ENCODE assay signal across 9 cellular contexts in genomic region chr17:73343168-73343634, GRCh38. TPM values are rescaled to one million over a fixed set of nuclear protein-coding genes. Genes with fewer than 3 reads are reported as not detected.
DNase-seq lines count a peak whose midpoint lies in the region; ATAC-seq, FAIRE-seq and TF ChIP-seq lines count a peak whose summit lies in the region.
"Had no signal": no experiment of that assay in that cellular context is flagged by ENCODE, and none has a peak within 500 bp of the region (broad histone marks: within the 10 kb centered on the region; RNA-seq: fewer than 3 reads in every experiment).

No MANE protein-coding gene starts in this region.

- peak overlapping the region in 1 of 2 experiments; percentile 52; a peak in 1 of 4 replicates for H3K9ac ChIP-seq in K562 (ENCODE audit: insufficient read depth in 1 of 2, low read depth in 2 of 2, low read length in 2 of 2)

- 6% methylated on average over 10 of the region's 17 CpGs for WGBS in K562 (ENCODE audit: insufficient coverage, low coverage, missing lambda C conversion rate)

- TF ChIP-seq EP300 in K562 (IDR thresholded peaks at IDR 0.05; ENCODE audit: low read length): no peak

- in situ Hi-C loops in K562 (cut with MboI): no loop called here
- in situ Hi-C loops in G401 (cut with HindIII; ENCODE audit: low sequenced_read_pairs): no loop called here

- no peak overlapping the region for H3K27ac ChIP-seq in K562 (ENCODE audit: extremely low read depth, low read depth, low read length)
- H3K27ac ChIP-seq in substantia nigra (ENCODE audit: low read depth, low read length, poor library complexity, severe bottlenecking): peak overlapping the region; percentile 73
- H3K27ac ChIP-seq in OCI-LY7 (ENCODE audit: low read depth, low read length, poor library complexity, severe bottlenecking): no peak overlapping the region

- no peaks in the 10 kb centered on the region for H3K79me2 ChIP-seq in K562 (ENCODE audit: control insufficient read depth, insufficient read depth, low read length)
- no peaks in the 10 kb centered on the region for H3K79me2 ChIP-seq in OCI-LY7 (ENCODE audit: insufficient read depth, low read depth, low read length)

- H2AFZ ChIP-seq in K562 (ENCODE audit: low read depth, low read length) (no peak overlapping the region), OCI-LY7 (ENCODE audit: low read length) (no peak overlapping the region)

- no peak overlapping the region for H3K4me3 ChIP-seq in K562
- no peak overlapping the region for H3K4me3 ChIP-seq in OCI-LY7 (ENCODE audit: low read depth, low read length, poor library complexity, severe bottlenecking)

- H3K4me1 ChIP-seq in K562 (replicated peaks in 1 of 2; ENCODE audit: control insufficient read depth in 2 of 2, insufficient read depth in 2 of 2, low read length in 2 of 2) (peaks cover 0 to 19% of the 10 kb centered on the region in 2 experiments; a peak in 2 of 5 replicates), OCI-LY7 (ENCODE audit: insufficient read depth, low read length, poor library complexity, severe bottlenecking) (no peaks in the 10 kb centered on the region)

- H3K27me3 ChIP-seq in K562 (ENCODE audit: control insufficient read depth in 2 of 2, insufficient read depth in 2 of 2, low read length in 2 of 2): peaks cover 27 to 67% of the 10 kb centered on the region in 2 experiments

- H3K9me3 ChIP-seq in K562 (replicated peaks; ENCODE audit: control insufficient read depth, insufficient read depth, low read depth, low read length) (no peaks in the 10 kb centered on the region), OCI-LY7 (ENCODE audit: low read length) (no peaks in the 10 kb centered on the region)

- BruUV-seq in K562 (replicated peaks; lab: Mats Ljungman, UMichigan) (no TSS peak), OCI-LY7 (replicated peaks; lab: Mats Ljungman, UMichigan) (no TSS peak)

- TF ChIP-seq CTCF in K562 (IDR thresholded peaks at IDR 0.05 in 2 of 3, conservative IDR thresholded peaks at IDR 0.05 in 1 of 3; ENCODE audit: insufficient read depth in 2 of 3, low read depth in 1 of 3, low read length in 3 of 3) (no peak), OCI-LY7 (conservative IDR thresholded peaks at IDR 0.05; ENCODE audit: low read length) (no peak)

- CTCF ChIA-PET in K562 (lab: Yijun Ruan, JAX; ENCODE audit: low intra/inter-chr PET ratio) (no interaction called here), OCI-LY7 (lab: Charles Lee; ENCODE audit: unreplicated experiment) (no interaction called here)

- H3K36me3 ChIP-seq in K562 (ENCODE audit: control insufficient read depth, insufficient read depth, low read length) (no peaks in the 10 kb centered on the region), OCI-LY7 (ENCODE audit: insufficient read depth, low read length) (no peaks in the 10 kb centered on the region)

- peak; percentile 82 for DNase-seq in HT1080 (ENCODE audit: low read depth)
- peak in 3 of 4 experiments; percentile 30 to 63 (median 58) for DNase-seq in K562 (ENCODE audit: extremely low read depth in 1 of 4, low spot score in 3 of 4)
- peak; percentile 87 for DNase-seq in iris pigment epithelial cell (ENCODE audit: low read depth)
- DNase-seq in substantia nigra (lab: John Stamatoyannopoulos, UW): peak in 46 of 49 donors; percentile 24 to 91 (median 68)
- DNase-seq in G401 (ENCODE audit: low spot score): no peak
- no peak for DNase-seq in NCI-H187 (lab: John Stamatoyannopoulos, UW)
- DNase-seq in OCI-LY7 (ENCODE audit: low spot score): no peak

- H4K20me1 ChIP-seq in K562 (replicated peaks; ENCODE audit: control insufficient read depth, insufficient read depth, low read length): no peaks in the 10 kb centered on the region
- H4K20me1 ChIP-seq in OCI-LY7 (ENCODE audit: insufficient read depth, low read length): no peaks in the 10 kb centered on the region

- no peaks in the 10 kb centered on the region for H3K9me1 ChIP-seq in K562 (ENCODE audit: control insufficient read depth, insufficient read depth, low read length)

- POLR2A ChIA-PET in K562 (lab: Yijun Ruan, JAX) (no interaction called here), OCI-LY7 (lab: Charles Lee) (no interaction called here)

- ATAC-seq in K562 (peak; percentile 65), GM21619 (IDR thresholded peaks at IDR 0.05; ENCODE audit: unreplicated experiment) (no peak)

- FAIRE-seq in K562 (lab: Jason Lieb, UNC): no peak
- FAIRE-seq: colon had no signal

- intact Hi-C loops in K562 (cut with micrococcal nuclease) (no loop called here), OCI-LY7 (cut with micrococcal nuclease; ENCODE audit: unreplicated experiment) (no loop called here)

- no peak for TF ChIP-seq RAD21 in K562 (CRISPR knock-in tag; conservative IDR thresholded peaks at IDR 0.05 in 1 of 2, IDR thresholded peaks at IDR 0.05 in 1 of 2)

- no peaks in the 10 kb centered on the region for H3K9me2 ChIP-seq in OCI-LY7 (ENCODE audit: insufficient read depth, low read length)

- TF ChIP-seq POLR2A in K562 (conservative IDR thresholded peaks at IDR 0.05): no peak

- H3K4me2 ChIP-seq in K562 (ENCODE audit: insufficient read depth, low read length) (no peak overlapping the region), OCI-LY7 (ENCODE audit: low read length) (no peak overlapping the region)

TF ChIP-seq in K562, 482 proteins besides CTCF, POLR2A, EP300 and RAD21:
- no peak for TF ChIP-seq FOXK1 (CRISPR knock-in tag; IDR thresholded peaks at IDR 0.05; ENCODE audit: borderline replicate concordance)
- no peak for TF ChIP-seq EWSR1 (IDR thresholded peaks at IDR 0.05; ENCODE audit: borderline replicate concordance, low read depth, partially characterized antibody)

RNA-seq across cellular contexts. Expression of gene CDC42EP4, which starts 31.4 kb away (rescaled TPM):
- total RNA-seq in HT1080 (2014; rRNA removed; shearing (Covaris generic)): 27.2 and 37.0 TPM in 2 replicates
- polyA plus RNA-seq in HT1080 (2015; cell fraction: cytosol; rRNA removed): 29.5 and 32.4 TPM in 2 replicates
- 14.0 and 16.8 TPM in 2 replicates for polyA plus RNA-seq in HT1080 (2015; cell fraction: nucleus; rRNA removed)
- total RNA-seq in K562 (2011; cell fraction: chromatin; rRNA removed; ENCODE audit: low replicate concordance): 19.6 and 53.2 TPM in 2 replicates
- total RNA-seq in K562 (2011; cell fraction: nucleolus; rRNA removed): 40.4 and 45.0 TPM in 2 replicates
- total RNA-seq in K562 (2011; cell fraction: nucleoplasm; rRNA removed): 28.5 and 29.0 TPM in 2 replicates
- total RNA-seq in K562 (2014; rRNA removed): 16.1 and 19.9 TPM in 2 replicates
- total RNA-seq in K562 (2014; rRNA removed; fragmentation: Illumina TruSeq; extraction: Trizol): 7.4 and 8.0 TPM in 2 replicates
- total RNA-seq in K562 (2015; rRNA removed; fragmentation: Illumina TruSeq; extraction: Trizol): 15.9 TPM in 2 replicates
- 20.4 and 20.8 TPM in 2 replicates for total RNA-seq in K562 (2021)
- 8.8 and 12.3 TPM in 2 replicates for polyA plus RNA-seq in K562 (2011; rRNA removed)
- 9.2 and 35.2 TPM in 2 replicates for polyA plus RNA-seq in K562 (2011; cell fraction: cytosol; rRNA removed)
- 9.0 and 12.0 TPM in 2 replicates for polyA plus RNA-seq in K562 (2011; cell fraction: nucleus; rRNA removed)
- 19.2 and 20.7 TPM in 2 replicates for polyA plus RNA-seq in K562 (2012)
- 10.2 and 15.3 TPM in 2 replicates for polyA plus RNA-seq in K562 (2014; fragmentation: Illumina TruSeq; extraction: Trizol)
- 1 to 10 TPM in 1 of 2 experiments, under 1 TPM in 1; 0.65 to 1.1 TPM for polyA plus RNA-seq in K562 (2014; fragmentation: Nextera tagmentation; extraction: Ambion mirVana)
- polyA plus RNA-seq in K562 (2014; rRNA removed): 13.3 and 13.4 TPM in 2 replicates
- polyA minus RNA-seq in K562 (2011; rRNA and poly(A)+ RNA removed): 7.4 and 13.8 TPM in 2 replicates
- polyA minus RNA-seq in K562 (2011; cell fraction: cytosol; rRNA and poly(A)+ RNA removed): 14.7 and 19.6 TPM in 2 replicates
- polyA minus RNA-seq in K562 (2011; cell fraction: nucleus; rRNA and poly(A)+ RNA removed): 19.3 and 19.4 TPM in 2 replicates
- 66.1 and 79.4 TPM in 2 replicates for total RNA-seq in G401 (2014; rRNA removed; shearing (Covaris generic))
- total RNA-seq in OCI-LY7 (2014; rRNA removed; shearing (Covaris generic)): not detected in 2 replicates
- not detected in 2 replicates for total RNA-seq in OCI-LY7 (2022)

Comparison
In these comparisons a context has a peak if more than half of its experiments do, and no peak if none do; other contexts are left out.
1. DNase-seq: peak in HT1080 (single experiment), K562 (3 of 4), iris pigment epithelial cell (single experiment) and substantia nigra (46 of 49); none in G401 (single experiment), NCI-H187 (0 of 2) and OCI-LY7 (single experiment).
2. RNA of gene CDC42EP4, which starts 31.4 kb away (total RNA-seq): 66.1 to 79.4 TPM in G401, 27.2 to 37.0 TPM in HT1080 and 7.4 to 53.2 TPM in K562; not detected in OCI-LY7; every median in the first group is over 4 times any median in the second.